In the genomic region with DNA sequence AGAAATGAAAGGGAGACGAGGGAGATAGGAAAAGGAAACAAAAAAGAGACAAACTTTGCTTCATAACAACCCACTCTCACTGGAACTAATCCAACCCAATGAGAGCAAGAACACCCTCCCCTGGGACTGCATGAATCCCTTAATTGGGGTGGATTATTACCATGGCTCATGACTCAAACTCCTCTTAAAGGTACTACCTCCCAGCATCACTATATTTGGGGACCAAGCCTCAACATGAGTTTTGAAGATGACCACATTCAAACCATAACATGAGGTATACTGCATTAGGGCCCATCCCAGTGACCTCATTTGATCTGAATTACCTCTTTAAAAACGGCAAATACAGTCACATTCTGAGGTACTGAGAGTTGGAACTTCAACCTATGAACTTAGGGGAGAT, we compare ENCODE assay signal across 1 cellular context.
TF ChIP-seq lines count a peak whose summit lies in the region.

No MANE protein-coding gene starts in this region.

TF ChIP-seq in HEK293, 187 proteins besides CTCF, POLR2A, EP300 and RAD21 (continued from another document):
- no peak for TF ChIP-seq SCRT2 (tag by site-specific recombination; IDR thresholded peaks at IDR 0.05)
- TF ChIP-seq, protein P1, sequence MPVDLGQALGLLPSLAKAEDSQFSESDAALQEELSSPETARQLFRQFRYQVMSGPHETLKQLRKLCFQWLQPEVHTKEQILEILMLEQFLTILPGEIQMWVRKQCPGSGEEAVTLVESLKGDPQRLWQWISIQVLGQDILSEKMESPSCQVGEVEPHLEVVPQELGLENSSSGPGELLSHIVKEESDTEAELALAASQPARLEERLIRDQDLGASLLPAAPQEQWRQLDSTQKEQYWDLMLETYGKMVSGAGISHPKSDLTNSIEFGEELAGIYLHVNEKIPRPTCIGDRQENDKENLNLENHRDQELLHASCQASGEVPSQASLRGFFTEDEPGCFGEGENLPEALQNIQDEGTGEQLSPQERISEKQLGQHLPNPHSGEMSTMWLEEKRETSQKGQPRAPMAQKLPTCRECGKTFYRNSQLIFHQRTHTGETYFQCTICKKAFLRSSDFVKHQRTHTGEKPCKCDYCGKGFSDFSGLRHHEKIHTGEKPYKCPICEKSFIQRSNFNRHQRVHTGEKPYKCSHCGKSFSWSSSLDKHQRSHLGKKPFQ (tag by site-specific recombination; IDR thresholded peaks at IDR 0.05) = no peak
- no peak for TF ChIP-seq ZNF433 (tag by site-specific recombination; IDR thresholded peaks at IDR 0.05; ENCODE audit: low read depth)
TF ChIP-seq in HEK293: peak in this region for 9.
